In the genomic region with DNA sequence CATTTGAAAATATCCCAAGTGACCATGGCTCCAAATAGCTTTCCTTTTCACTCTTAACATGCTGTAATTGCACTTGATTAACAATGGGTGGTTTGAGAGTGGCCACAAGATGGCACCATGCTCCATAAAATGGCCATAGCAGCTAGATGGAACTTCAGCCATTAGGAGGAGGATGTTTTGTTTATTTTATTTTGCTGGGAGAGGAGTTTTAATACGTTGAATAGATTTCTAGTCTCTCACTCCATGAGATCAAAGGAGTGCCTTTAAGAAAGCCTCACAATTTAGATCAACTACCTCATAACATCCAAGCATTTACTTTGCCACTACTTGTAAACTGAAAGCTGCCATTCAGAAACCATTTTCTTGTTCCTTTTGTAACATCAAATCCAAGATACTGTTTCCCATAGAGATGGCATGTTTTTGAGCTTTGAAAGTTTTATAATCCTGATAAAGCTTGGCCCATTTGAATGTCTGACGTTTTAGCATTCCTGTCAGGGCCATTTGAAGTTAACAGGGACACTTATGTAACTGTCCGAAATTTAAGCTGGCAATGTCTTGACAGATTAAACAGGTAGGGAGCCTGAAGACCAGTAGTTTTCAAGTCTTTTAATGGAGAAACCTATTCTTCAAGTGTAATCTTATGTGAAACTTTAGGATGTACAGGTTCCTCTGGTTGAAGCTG, we compare ENCODE assay signal across 8 cellular contexts. TPM values are rescaled to one million over a fixed set of nuclear protein-coding genes. Genes with fewer than 3 reads are reported as not detected.
A peak's percentile ranks its signal among the peaks of the same experiment; 100 is the strongest.
DNase-seq lines count a peak whose midpoint lies in the region; ATAC-seq and TF ChIP-seq lines count a peak whose summit lies in the region.

No MANE protein-coding gene starts in this region.

- H3K36me3 Mint-ChIP-seq in activated T-helper 1 cell treated with anti-CD3 and anti-CD28 coated beads, Interleukin-12 subunit alpha, Interleukin-12 subunit beta, Interleukin-2, Interleukin-4 antibody, amounts not matched to agents 30 ng/mL and 10 ng/mL and 1 ng/mL, durations not matched to agents 14 hours and 24 hours and 36 hours (ENCODE audit: low read depth): peaks cover 39% of the 10 kb centered on the region

- in situ Hi-C loops in KBM-7 (cut with MboI; ENCODE audit: low pct_unique_long_range_greater_than_20kb, low sequenced_read_pairs): no loop called here

- no peak overlapping the region for H3K9ac ChIP-seq in PC-3 (ENCODE audit: low read length)

- H4K20me1 ChIP-seq in PC-3 (ENCODE audit: low read length): peaks cover 12% of the 10 kb centered on the region; the same call in 1 of the 2 replicates

- H3K4me3 Mint-ChIP-seq in activated T-helper 1 cell treated with anti-CD3 and anti-CD28 coated beads, Interleukin-12 subunit alpha, Interleukin-12 subunit beta, Interleukin-2, Interleukin-4 antibody, amounts not matched to agents 30 ng/mL and 10 ng/mL and 1 ng/mL, durations not matched to agents 14 hours and 24 hours and 36 hours: peak overlapping the region; percentile 20

- no peak overlapping the region for H3K27ac ChIP-seq in PC-3 (ENCODE audit: low read length)

- H3F3A ChIP-seq in PC-3 (ENCODE audit: low read length, unreplicated experiment): no peaks in the 10 kb centered on the region

- POLR2A ChIA-PET in PC-3 (lab: Charles Lee; ENCODE audit: unreplicated experiment): interaction anchor here (0.5 to 1.8 kb wide), 3 partner anchors 10 to 391 kb away, joined by 4 to 17 read pairs (median 4); no protein-coding TSS in a partner anchor

- BruUV-seq in PC-3 (replicated peaks; lab: Mats Ljungman, UMichigan): no TSS peak

- H3K9me3 ChIP-seq in PC-3 (ENCODE audit: low read length): no peaks in the 10 kb centered on the region

- no peak overlapping the region for H3K4me3 ChIP-seq in PC-3 (ENCODE audit: low read length)

- no peak overlapping the region for H3K4me2 ChIP-seq in PC-3 (ENCODE audit: low read length)

- peak overlapping the region; percentile 62 for H3K27ac Mint-ChIP-seq in activated T-helper 1 cell treated with anti-CD3 and anti-CD28 coated beads, Interleukin-12 subunit alpha, Interleukin-12 subunit beta, Interleukin-2, Interleukin-4 antibody, amounts not matched to agents 30 ng/mL and 10 ng/mL and 1 ng/mL, durations not matched to agents 14 hours and 24 hours and 36 hours

- DNase-seq in COLO668 (lab: John Stamatoyannopoulos, UW; ENCODE audit: unreplicated experiment) (peak; percentile 57), KBM-7 (peak; percentile 77), PC-3 (peak; percentile 88), fibroblast of the conjunctiva (ENCODE audit: low read depth) (peak; percentile 82), nucleus accumbens (lab: John Stamatoyannopoulos, UW) (peak in 47 of 56 donors; percentile 9 to 90 (median 54)), ureter (ENCODE audit: low spot score) (peak; percentile 81)
- DNase-seq in activated T-helper 1 cell treated with anti-CD3 and anti-CD28 coated beads, Interleukin-12 subunit alpha, Interleukin-12 subunit beta, Interleukin-2, Interleukin-4 antibody, amounts not matched to agents 30 ng/mL and 10 ng/mL and 1 ng/mL, durations not matched to agents 14 hours and 24 hours and 36 hours (ENCODE audit: low spot score): peak; percentile 60

- ATAC-seq in PC-3 (peak; percentile 25), HG03039 (IDR thresholded peaks at IDR 0.05; ENCODE audit: unreplicated experiment) (no peak)

- H3K79me2 ChIP-seq in PC-3 (ENCODE audit: low read length): peaks cover 76% of the 10 kb centered on the region

- CTCF ChIA-PET in PC-3 (lab: Charles Lee): interaction anchor here (0.5 to 1.9 kb wide), 14 partner anchors 18 to 475 kb away, joined by 3 to 21 read pairs (median 4); a partner anchor contains a TSS

- peaks cover 48% of the 10 kb centered on the region for H3K4me1 Mint-ChIP-seq in activated T-helper 1 cell treated with anti-CD3 and anti-CD28 coated beads, Interleukin-12 subunit alpha, Interleukin-12 subunit beta, Interleukin-2, Interleukin-4 antibody, amounts not matched to agents 30 ng/mL and 10 ng/mL and 1 ng/mL, durations not matched to agents 14 hours and 24 hours and 36 hours (ENCODE audit: low read depth)

- no peak overlapping the region for H2AFZ ChIP-seq in PC-3 (ENCODE audit: low read length)

- H3K9me3 Mint-ChIP-seq in activated T-helper 1 cell treated with anti-CD3 and anti-CD28 coated beads, Interleukin-12 subunit alpha, Interleukin-12 subunit beta, Interleukin-2, Interleukin-4 antibody, amounts not matched to agents 30 ng/mL and 10 ng/mL and 1 ng/mL, durations not matched to agents 14 hours and 24 hours and 36 hours: no peaks in the 10 kb centered on the region

- H3K36me3 ChIP-seq in PC-3 (ENCODE audit: low read depth, low read length): peaks cover 45% of the 10 kb centered on the region; the same call in 1 of the 2 replicates

- intact Hi-C loops in PC-3 (cut with micrococcal nuclease): loop anchor here (1.0 to 5.0 kb wide), 8 partner anchors 18 to 580 kb away; a partner anchor contains a TSS
- intact Hi-C loops in activated T-helper 1 cell treated with anti-CD3 and anti-CD28 coated beads, Interleukin-12 subunit alpha, Interleukin-12 subunit beta, Interleukin-2, Interleukin-4 antibody, amounts not matched to agents 30 ng/mL and 10 ng/mL and 1 ng/mL, durations not matched to agents 14 hours and 24 hours and 36 hours (cut with micrococcal nuclease): loop anchor here (1.0 to 5.0 kb wide), 7 partner anchors 18 to 311 kb away; a partner anchor contains a TSS

- H3K27me3 ChIP-seq in PC-3 (ENCODE audit: low read length): no peaks in the 10 kb centered on the region

- peak; percentile 98 for TF ChIP-seq CTCF in PC-3 (conservative IDR thresholded peaks at IDR 0.05; ENCODE audit: low read depth, low read length)

- H3K9me2 ChIP-seq in PC-3 (replicated peaks; ENCODE audit: low read length): no peaks in the 10 kb centered on the region

- H3K4me1 ChIP-seq in PC-3 (ENCODE audit: insufficient read depth, low read length): peaks cover 17% of the 10 kb centered on the region

- H3K27me3 Mint-ChIP-seq in activated T-helper 1 cell treated with anti-CD3 and anti-CD28 coated beads, Interleukin-12 subunit alpha, Interleukin-12 subunit beta, Interleukin-2, Interleukin-4 antibody, amounts not matched to agents 30 ng/mL and 10 ng/mL and 1 ng/mL, durations not matched to agents 14 hours and 24 hours and 36 hours (ENCODE audit: insufficient read depth): no peaks in the 10 kb centered on the region

RNA-seq across cellular contexts. Expression of a gene that starts 4.7 kb away (rescaled TPM):
- total RNA-seq in PC-3 (2014; rRNA removed) (132 and 137 TPM in 2 replicates), ureter (10.4 TPM)
- total RNA-seq in activated T-helper 1 cell treated with anti-CD3 and anti-CD28 coated beads, Interleukin-12 subunit alpha, Interleukin-12 subunit beta, Interleukin-2, Interleukin-4 antibody, amounts not matched to agents 30 ng/mL and 10 ng/mL and 1 ng/mL, durations not matched to agents 14 hours and 24 hours and 36 hours: 147 and 149 TPM in 2 replicates

RNA-seq across cellular contexts. Expression of a gene that starts 5.0 kb away (rescaled TPM):
- total RNA-seq in PC-3 (2014; rRNA removed) (79.2 and 110 TPM in 2 replicates), ureter (98.7 TPM)
- 164 and 166 TPM in 2 replicates for total RNA-seq in activated T-helper 1 cell treated with anti-CD3 and anti-CD28 coated beads, Interleukin-12 subunit alpha, Interleukin-12 subunit beta, Interleukin-2, Interleukin-4 antibody, amounts not matched to agents 30 ng/mL and 10 ng/mL and 1 ng/mL, durations not matched to agents 14 hours and 24 hours and 36 hours

RNA-seq across cellular contexts. Expression of a gene that starts 19.4 kb away (rescaled TPM):
- total RNA-seq in PC-3 (2014; rRNA removed) (79.4 and 84.4 TPM in 2 replicates), ureter (40.7 TPM)
- total RNA-seq in activated T-helper 1 cell treated with anti-CD3 and anti-CD28 coated beads, Interleukin-12 subunit alpha, Interleukin-12 subunit beta, Interleukin-2, Interleukin-4 antibody, amounts not matched to agents 30 ng/mL and 10 ng/mL and 1 ng/mL, durations not matched to agents 14 hours and 24 hours and 36 hours: 92.3 and 97.7 TPM in 2 replicates

RNA-seq across cellular contexts. Expression of a gene that starts 30.7 kb away (rescaled TPM):
- total RNA-seq in PC-3 (2014; rRNA removed) (246 and 305 TPM in 2 replicates), ureter (118 TPM)
- total RNA-seq in activated T-helper 1 cell treated with anti-CD3 and anti-CD28 coated beads, Interleukin-12 subunit alpha, Interleukin-12 subunit beta, Interleukin-2, Interleukin-4 antibody, amounts not matched to agents 30 ng/mL and 10 ng/mL and 1 ng/mL, durations not matched to agents 14 hours and 24 hours and 36 hours: 250 and 256 TPM in 2 replicates

RNA-seq across cellular contexts. Expression of a gene that starts 45.0 kb away (rescaled TPM):
- 5.1 and 7.0 TPM in 2 replicates for total RNA-seq in PC-3 (2014; rRNA removed)
- 0.78 and 0.99 TPM in 2 replicates for total RNA-seq in activated T-helper 1 cell treated with anti-CD3 and anti-CD28 coated beads, Interleukin-12 subunit alpha, Interleukin-12 subunit beta, Interleukin-2, Interleukin-4 antibody, amounts not matched to agents 30 ng/mL and 10 ng/mL and 1 ng/mL, durations not matched to agents 14 hours and 24 hours and 36 hours
- 4.7 TPM for total RNA-seq in ureter

Comparison
In these comparisons a context has a peak if more than half of its experiments do, and no peak if none do; other contexts are left out.
1. RNA of a gene that starts 4.7 kb away (total RNA-seq): 147 to 149 TPM in activated T-helper 1 cell treated with anti-CD3 and anti-CD28 coated beads, Interleukin-12 subunit alpha, Interleukin-12 subunit beta, Interleukin-2, Interleukin-4 antibody, amounts not matched to agents 30 ng/mL and 10 ng/mL and 1 ng/mL, durations not matched to agents 14 hours and 24 hours and 36 hours and 132 to 137 TPM in PC-3; 10.4 TPM in ureter (single experiment); every median in the first group is over 10 times any median in the second.
2. Peak in every context shown above with its lines, with median percentiles within 50 percentile points of each other: DNase-seq.